ENCODE assay signal across 1 cellular context in the genomic region with DNA sequence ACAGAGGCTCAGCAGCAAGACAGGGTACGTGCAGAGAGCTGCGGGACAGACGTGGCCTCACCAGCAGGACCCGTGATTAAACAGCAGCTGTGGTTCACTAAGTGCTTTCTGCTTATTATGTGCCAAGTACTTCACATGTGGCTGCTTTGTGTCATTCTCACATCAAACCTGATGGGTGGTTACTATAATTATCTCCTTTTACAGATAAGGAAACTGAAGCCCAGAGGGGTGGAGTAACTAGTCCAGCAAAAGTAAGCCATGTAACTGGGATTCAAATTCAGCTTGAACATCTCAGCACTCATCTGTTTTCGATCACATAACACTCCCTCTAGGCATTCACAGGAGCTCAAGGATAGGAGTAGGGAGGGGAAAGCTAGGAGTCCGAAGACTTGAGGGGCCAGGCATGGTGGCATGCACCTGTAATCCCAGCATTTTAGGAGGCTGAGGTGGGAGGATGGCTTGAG.
TF ChIP-seq lines count a peak whose summit lies in the region.

No MANE protein-coding gene starts in this region.

TF ChIP-seq in K562, 482 proteins besides CTCF, POLR2A, EP300 and RAD21 (continued from another document and continues in another):
- TF ChIP-seq, protein P1, sequence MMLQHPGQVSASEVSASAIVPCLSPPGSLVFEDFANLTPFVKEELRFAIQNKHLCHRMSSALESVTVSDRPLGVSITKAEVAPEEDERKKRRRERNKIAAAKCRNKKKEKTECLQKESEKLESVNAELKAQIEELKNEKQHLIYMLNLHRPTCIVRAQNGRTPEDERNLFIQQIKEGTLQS (IDR thresholded peaks at IDR 0.05), result no peak
- TF ChIP-seq, protein P1 (CRISPR knock-in tag; conservative IDR thresholded peaks at IDR 0.05), result no peak
- peak; percentile 47; the same call in 1 of the 2 replicates for TF ChIP-seq SOX6 (IDR thresholded peaks at IDR 0.05)
- no peak for TF ChIP-seq ZNF668 (CRISPR knock-in tag; IDR thresholded peaks at IDR 0.05)
- no peak for TF ChIP-seq ZNF140 (CRISPR knock-in tag; IDR thresholded peaks at IDR 0.05)
- TF ChIP-seq POU5F1 (IDR thresholded peaks at IDR 0.05; ENCODE audit: borderline replicate concordance, low read depth, low read length, partially characterized antibody), result no peak
- TF ChIP-seq NFXL1 (CRISPR knock-in tag; IDR thresholded peaks at IDR 0.05), result no peak
- TF ChIP-seq, protein P2, sequence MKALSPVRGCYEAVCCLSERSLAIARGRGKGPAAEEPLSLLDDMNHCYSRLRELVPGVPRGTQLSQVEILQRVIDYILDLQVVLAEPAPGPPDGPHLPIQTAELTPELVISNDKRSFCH (CRISPR knock-in tag; IDR thresholded peaks at IDR 0.05), result no peak
- TF ChIP-seq, protein P2 (tag; IDR thresholded peaks at IDR 0.05), result no peak
- TF ChIP-seq, protein P3, sequence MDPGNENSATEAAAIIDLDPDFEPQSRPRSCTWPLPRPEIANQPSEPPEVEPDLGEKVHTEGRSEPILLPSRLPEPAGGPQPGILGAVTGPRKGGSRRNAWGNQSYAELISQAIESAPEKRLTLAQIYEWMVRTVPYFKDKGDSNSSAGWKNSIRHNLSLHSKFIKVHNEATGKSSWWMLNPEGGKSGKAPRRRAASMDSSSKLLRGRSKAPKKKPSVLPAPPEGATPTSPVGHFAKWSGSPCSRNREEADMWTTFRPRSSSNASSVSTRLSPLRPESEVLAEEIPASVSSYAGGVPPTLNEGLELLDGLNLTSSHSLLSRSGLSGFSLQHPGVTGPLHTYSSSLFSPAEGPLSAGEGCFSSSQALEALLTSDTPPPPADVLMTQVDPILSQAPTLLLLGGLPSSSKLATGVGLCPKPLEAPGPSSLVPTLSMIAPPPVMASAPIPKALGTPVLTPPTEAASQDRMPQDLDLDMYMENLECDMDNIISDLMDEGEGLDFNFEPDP (CRISPR knock-in tag; IDR thresholded peaks at IDR 0.05), result no peak
- TF ChIP-seq, protein P4, sequence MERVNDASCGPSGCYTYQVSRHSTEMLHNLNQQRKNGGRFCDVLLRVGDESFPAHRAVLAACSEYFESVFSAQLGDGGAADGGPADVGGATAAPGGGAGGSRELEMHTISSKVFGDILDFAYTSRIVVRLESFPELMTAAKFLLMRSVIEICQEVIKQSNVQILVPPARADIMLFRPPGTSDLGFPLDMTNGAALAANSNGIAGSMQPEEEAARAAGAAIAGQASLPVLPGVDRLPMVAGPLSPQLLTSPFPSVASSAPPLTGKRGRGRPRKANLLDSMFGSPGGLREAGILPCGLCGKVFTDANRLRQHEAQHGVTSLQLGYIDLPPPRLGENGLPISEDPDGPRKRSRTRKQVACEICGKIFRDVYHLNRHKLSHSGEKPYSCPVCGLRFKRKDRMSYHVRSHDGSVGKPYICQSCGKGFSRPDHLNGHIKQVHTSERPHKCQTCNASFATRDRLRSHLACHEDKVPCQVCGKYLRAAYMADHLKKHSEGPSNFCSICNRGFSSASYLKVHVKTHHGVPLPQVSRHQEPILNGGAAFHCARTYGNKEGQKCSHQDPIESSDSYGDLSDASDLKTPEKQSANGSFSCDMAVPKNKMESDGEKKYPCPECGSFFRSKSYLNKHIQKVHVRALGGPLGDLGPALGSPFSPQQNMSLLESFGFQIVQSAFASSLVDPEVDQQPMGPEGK (CRISPR knock-in tag; IDR thresholded peaks at IDR 0.05; ENCODE audit: borderline replicate concordance), result no peak
- TF ChIP-seq TCF7L2 (IDR thresholded peaks at IDR 0.05; ENCODE audit: low read depth, low read length), result no peak
- TF ChIP-seq ARID2 (IDR thresholded peaks at IDR 0.05), result no peak
- no peak for TF ChIP-seq SMC3 (conservative IDR thresholded peaks at IDR 0.05; ENCODE audit: insufficient read depth, low read depth, low read length)
- peak; percentile 3; the same call in 1 of the 2 replicates for TF ChIP-seq ETV5 (CRISPR knock-in tag; IDR thresholded peaks at IDR 0.05; ENCODE audit: low read depth)
- TF ChIP-seq MCM2 (IDR thresholded peaks at IDR 0.05; ENCODE audit: low read depth), result no peak
- TF ChIP-seq, protein P5, sequence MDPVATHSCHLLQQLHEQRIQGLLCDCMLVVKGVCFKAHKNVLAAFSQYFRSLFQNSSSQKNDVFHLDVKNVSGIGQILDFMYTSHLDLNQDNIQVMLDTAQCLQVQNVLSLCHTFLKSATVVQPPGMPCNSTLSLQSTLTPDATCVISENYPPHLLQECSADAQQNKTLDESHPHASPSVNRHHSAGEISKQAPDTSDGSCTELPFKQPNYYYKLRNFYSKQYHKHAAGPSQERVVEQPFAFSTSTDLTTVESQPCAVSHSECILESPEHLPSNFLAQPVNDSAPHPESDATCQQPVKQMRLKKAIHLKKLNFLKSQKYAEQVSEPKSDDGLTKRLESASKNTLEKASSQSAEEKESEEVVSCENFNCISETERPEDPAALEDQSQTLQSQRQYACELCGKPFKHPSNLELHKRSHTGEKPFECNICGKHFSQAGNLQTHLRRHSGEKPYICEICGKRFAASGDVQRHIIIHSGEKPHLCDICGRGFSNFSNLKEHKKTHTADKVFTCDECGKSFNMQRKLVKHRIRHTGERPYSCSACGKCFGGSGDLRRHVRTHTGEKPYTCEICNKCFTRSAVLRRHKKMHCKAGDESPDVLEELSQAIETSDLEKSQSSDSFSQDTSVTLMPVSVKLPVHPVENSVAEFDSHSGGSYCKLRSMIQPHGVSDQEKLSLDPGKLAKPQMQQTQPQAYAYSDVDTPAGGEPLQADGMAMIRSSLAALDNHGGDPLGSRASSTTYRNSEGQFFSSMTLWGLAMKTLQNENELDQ (CRISPR knock-in tag; IDR thresholded peaks at IDR 0.05; ENCODE audit: borderline replicate concordance), result no peak
- TF ChIP-seq ASH1L (IDR thresholded peaks at IDR 0.05; ENCODE audit: borderline replicate concordance, low read depth, partially characterized antibody), result no peak
- TF ChIP-seq ARID1B (IDR thresholded peaks at IDR 0.05), result peak; percentile 15; the same call in 1 of the 2 replicates
- no peak for TF ChIP-seq CBFA2T2 (conservative IDR thresholded peaks at IDR 0.05)
- no peak for TF ChIP-seq MTA2 (IDR thresholded peaks at IDR 0.05; ENCODE audit: low read depth)
- TF ChIP-seq, protein P6, sequence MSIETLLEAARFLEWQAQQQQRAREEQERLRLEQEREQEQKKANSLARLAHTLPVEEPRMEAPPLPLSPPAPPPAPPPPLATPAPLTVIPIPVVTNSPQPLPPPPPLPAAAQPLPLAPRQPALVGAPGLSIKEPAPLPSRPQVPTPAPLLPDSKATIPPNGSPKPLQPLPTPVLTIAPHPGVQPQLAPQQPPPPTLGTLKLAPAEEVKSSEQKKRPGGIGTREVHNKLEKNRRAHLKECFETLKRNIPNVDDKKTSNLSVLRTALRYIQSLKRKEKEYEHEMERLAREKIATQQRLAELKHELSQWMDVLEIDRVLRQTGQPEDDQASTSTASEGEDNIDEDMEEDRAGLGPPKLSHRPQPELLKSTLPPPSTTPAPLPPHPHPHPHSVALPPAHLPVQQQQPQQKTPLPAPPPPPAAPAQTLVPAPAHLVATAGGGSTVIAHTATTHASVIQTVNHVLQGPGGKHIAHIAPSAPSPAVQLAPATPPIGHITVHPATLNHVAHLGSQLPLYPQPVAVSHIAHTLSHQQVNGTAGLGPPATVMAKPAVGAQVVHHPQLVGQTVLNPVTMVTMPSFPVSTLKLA (conservative IDR thresholded peaks at IDR 0.05), result no peak
- peak; percentile 62 for TF ChIP-seq BHLHE40 (IDR thresholded peaks at IDR 0.05; ENCODE audit: low read length)
- TF ChIP-seq, protein P7, sequence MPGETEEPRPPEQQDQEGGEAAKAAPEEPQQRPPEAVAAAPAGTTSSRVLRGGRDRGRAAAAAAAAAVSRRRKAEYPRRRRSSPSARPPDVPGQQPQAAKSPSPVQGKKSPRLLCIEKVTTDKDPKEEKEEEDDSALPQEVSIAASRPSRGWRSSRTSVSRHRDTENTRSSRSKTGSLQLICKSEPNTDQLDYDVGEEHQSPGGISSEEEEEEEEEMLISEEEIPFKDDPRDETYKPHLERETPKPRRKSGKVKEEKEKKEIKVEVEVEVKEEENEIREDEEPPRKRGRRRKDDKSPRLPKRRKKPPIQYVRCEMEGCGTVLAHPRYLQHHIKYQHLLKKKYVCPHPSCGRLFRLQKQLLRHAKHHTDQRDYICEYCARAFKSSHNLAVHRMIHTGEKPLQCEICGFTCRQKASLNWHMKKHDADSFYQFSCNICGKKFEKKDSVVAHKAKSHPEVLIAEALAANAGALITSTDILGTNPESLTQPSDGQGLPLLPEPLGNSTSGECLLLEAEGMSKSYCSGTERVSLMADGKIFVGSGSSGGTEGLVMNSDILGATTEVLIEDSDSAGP (CRISPR knock-in tag; IDR thresholded peaks at IDR 0.05), result no peak
- no peak for TF ChIP-seq HDGF (IDR thresholded peaks at IDR 0.05)
- TF ChIP-seq, protein P8, sequence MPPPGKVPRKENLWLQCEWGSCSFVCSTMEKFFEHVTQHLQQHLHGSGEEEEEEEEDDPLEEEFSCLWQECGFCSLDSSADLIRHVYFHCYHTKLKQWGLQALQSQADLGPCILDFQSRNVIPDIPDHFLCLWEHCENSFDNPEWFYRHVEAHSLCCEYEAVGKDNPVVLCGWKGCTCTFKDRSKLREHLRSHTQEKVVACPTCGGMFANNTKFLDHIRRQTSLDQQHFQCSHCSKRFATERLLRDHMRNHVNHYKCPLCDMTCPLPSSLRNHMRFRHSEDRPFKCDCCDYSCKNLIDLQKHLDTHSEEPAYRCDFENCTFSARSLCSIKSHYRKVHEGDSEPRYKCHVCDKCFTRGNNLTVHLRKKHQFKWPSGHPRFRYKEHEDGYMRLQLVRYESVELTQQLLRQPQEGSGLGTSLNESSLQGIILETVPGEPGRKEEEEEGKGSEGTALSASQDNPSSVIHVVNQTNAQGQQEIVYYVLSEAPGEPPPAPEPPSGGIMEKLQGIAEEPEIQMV (tag; conservative IDR thresholded peaks at IDR 0.05; ENCODE audit: low read depth), result no peak
- TF ChIP-seq, protein P9, sequence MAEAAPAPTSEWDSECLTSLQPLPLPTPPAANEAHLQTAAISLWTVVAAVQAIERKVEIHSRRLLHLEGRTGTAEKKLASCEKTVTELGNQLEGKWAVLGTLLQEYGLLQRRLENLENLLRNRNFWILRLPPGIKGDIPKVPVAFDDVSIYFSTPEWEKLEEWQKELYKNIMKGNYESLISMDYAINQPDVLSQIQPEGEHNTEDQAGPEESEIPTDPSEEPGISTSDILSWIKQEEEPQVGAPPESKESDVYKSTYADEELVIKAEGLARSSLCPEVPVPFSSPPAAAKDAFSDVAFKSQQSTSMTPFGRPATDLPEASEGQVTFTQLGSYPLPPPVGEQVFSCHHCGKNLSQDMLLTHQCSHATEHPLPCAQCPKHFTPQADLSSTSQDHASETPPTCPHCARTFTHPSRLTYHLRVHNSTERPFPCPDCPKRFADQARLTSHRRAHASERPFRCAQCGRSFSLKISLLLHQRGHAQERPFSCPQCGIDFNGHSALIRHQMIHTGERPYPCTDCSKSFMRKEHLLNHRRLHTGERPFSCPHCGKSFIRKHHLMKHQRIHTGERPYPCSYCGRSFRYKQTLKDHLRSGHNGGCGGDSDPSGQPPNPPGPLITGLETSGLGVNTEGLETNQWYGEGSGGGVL (CRISPR knock-in tag; IDR thresholded peaks at IDR 0.05), result no peak
- TF ChIP-seq, protein P10, sequence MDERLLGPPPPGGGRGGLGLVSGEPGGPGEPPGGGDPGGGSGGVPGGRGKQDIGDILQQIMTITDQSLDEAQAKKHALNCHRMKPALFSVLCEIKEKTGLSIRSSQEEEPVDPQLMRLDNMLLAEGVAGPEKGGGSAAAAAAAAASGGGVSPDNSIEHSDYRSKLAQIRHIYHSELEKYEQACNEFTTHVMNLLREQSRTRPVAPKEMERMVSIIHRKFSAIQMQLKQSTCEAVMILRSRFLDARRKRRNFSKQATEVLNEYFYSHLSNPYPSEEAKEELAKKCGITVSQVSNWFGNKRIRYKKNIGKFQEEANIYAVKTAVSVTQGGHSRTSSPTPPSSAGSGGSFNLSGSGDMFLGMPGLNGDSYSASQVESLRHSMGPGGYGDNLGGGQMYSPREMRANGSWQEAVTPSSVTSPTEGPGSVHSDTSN (CRISPR knock-in tag; IDR thresholded peaks at IDR 0.05; ENCODE audit: low read depth), result no peak
- TF ChIP-seq, protein P10 (tag; conservative IDR thresholded peaks at IDR 0.05; ENCODE audit: low read depth), result peak; percentile 49; the same call in 1 of the 2 replicates
- no peak for TF ChIP-seq NR4A1 (CRISPR knock-in tag; IDR thresholded peaks at IDR 0.05)
- TF ChIP-seq NR4A1 (tag; IDR thresholded peaks at IDR 0.05), result 0 out of 2 replicates have a peak, but pooled peaks have one; percentile 20
- TF ChIP-seq HLTF (IDR thresholded peaks at IDR 0.05), result no peak
- no peak for TF ChIP-seq SETDB1 (IDR thresholded peaks at IDR 0.05; ENCODE audit: low read length)
- peak; percentile 73 for TF ChIP-seq MEF2A (IDR thresholded peaks at IDR 0.05; ENCODE audit: control insufficient read depth, low read depth, low read length)
- no peak for TF ChIP-seq CHD2 (IDR thresholded peaks at IDR 0.05; ENCODE audit: low read depth, low read length)
- TF ChIP-seq, protein P11, sequence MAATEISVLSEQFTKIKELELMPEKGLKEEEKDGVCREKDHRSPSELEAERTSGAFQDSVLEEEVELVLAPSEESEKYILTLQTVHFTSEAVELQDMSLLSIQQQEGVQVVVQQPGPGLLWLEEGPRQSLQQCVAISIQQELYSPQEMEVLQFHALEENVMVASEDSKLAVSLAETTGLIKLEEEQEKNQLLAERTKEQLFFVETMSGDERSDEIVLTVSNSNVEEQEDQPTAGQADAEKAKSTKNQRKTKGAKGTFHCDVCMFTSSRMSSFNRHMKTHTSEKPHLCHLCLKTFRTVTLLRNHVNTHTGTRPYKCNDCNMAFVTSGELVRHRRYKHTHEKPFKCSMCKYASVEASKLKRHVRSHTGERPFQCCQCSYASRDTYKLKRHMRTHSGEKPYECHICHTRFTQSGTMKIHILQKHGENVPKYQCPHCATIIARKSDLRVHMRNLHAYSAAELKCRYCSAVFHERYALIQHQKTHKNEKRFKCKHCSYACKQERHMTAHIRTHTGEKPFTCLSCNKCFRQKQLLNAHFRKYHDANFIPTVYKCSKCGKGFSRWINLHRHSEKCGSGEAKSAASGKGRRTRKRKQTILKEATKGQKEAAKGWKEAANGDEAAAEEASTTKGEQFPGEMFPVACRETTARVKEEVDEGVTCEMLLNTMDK (IDR thresholded peaks at IDR 0.05; ENCODE audit: borderline replicate concordance, insufficient read depth, low read depth, low read length, poor library complexity, severe bottlenecking), result no peak
- TF ChIP-seq RNF2 (IDR thresholded peaks at IDR 0.05), result no peak
- no peak for TF ChIP-seq MBD2 (IDR thresholded peaks at IDR 0.05; ENCODE audit: borderline replicate concordance, low read depth)
- TF ChIP-seq CREB1 (IDR thresholded peaks at IDR 0.05), result no peak
- no peak for TF ChIP-seq CREB1 (CRISPR knock-in tag; IDR thresholded peaks at IDR 0.05)
- no peak for TF ChIP-seq HDAC3 (IDR thresholded peaks at IDR 0.05; ENCODE audit: borderline replicate concordance, partially characterized antibody)
- no peak for TF ChIP-seq NFE2 (IDR thresholded peaks at IDR 0.05; ENCODE audit: low read depth)
